ENCODE assay signal across 1 cellular context in the genomic region with DNA sequence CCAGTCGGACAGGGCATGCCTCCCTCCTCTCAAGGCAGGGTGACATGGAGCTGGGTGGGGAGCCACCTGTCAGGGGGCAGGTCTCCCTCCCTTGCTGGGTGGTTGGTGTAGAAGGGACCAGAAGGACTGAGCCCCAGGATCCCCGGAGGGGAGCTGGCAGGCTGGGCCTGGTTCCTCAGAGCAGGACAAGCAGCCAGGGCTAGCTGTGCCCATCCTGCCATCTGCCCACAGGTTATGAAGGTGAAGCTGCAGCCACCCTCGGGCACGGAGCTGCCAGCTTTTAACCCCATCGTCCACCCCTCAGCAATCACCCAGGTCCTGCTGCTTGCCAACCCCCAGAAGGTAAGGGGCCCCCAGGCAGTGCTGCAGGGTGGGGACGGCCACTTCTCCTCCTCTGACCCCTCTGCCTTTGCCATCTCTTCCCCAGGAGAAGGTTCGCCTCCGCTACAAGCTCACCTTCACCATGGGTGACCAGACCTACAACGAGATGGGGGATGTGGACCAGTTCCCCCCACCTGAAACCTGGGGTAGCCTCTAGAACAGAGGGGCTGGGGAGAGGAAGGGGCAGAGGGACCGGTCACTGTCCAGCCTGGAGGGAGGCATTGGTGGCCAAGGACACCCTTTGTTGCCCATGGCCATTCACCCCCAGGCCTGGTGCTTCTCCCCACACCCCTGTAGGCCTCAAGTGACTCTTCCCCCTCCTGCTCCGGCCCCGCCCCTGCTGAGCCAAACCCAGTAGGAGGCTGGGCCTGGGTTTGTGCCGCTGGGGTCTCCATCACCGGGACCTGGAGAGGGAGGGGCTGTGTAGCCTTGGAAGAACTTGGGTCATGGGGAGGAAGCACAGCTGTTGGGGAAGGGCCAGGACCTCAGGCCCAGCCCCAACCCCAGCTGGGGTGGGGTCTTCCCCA.
TF ChIP-seq lines count a peak whose summit lies in the region.

No MANE protein-coding gene starts in this region.

TF ChIP-seq in K562, 482 proteins besides CTCF, POLR2A, EP300 and RAD21:
- no peak for TF ChIP-seq ZNF347 (CRISPR knock-in tag; IDR thresholded peaks at IDR 0.05; ENCODE audit: low read depth)
- peak; percentile 42 for TF ChIP-seq POLR2G (IDR thresholded peaks at IDR 0.05; ENCODE audit: low read depth, low read length)
- TF ChIP-seq, protein P1, sequence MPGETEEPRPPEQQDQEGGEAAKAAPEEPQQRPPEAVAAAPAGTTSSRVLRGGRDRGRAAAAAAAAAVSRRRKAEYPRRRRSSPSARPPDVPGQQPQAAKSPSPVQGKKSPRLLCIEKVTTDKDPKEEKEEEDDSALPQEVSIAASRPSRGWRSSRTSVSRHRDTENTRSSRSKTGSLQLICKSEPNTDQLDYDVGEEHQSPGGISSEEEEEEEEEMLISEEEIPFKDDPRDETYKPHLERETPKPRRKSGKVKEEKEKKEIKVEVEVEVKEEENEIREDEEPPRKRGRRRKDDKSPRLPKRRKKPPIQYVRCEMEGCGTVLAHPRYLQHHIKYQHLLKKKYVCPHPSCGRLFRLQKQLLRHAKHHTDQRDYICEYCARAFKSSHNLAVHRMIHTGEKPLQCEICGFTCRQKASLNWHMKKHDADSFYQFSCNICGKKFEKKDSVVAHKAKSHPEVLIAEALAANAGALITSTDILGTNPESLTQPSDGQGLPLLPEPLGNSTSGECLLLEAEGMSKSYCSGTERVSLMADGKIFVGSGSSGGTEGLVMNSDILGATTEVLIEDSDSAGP (CRISPR knock-in tag; IDR thresholded peaks at IDR 0.05), result no peak
- no peak for TF ChIP-seq NFYB (IDR thresholded peaks at IDR 0.05; ENCODE audit: extremely low read depth, insufficient read length)
- TF ChIP-seq DNMT1 (IDR thresholded peaks at IDR 0.05), result no peak
- 0 out of 2 replicates have a peak, but pooled peaks have one; percentile 19 for TF ChIP-seq RBFOX2 (IDR thresholded peaks at IDR 0.05; ENCODE audit: low read depth, low read length)
TF ChIP-seq in K562: peak in this region for 2.
